Comparison of ENCODE assay signal across 20 cellular contexts in genomic region chr13:71144883-71145282, GRCh38.
DNase-seq lines count a peak whose midpoint lies in the region; ATAC-seq, FAIRE-seq and TF ChIP-seq lines count a peak whose summit lies in the region.
"Had no signal": no experiment of that assay in that cellular context is flagged by ENCODE, and none has a peak within 500 bp of the region (broad histone marks: within the 10 kb centered on the region; RNA-seq: fewer than 3 reads in every experiment).

No MANE protein-coding gene starts in this region.

- H3K4me2 ChIP-seq in SK-N-SH, result no peak overlapping the region
- H3K4me2 ChIP-seq: A549, BLaER1 had no signal

- no peak overlapping the region for H3K9ac ChIP-seq in SK-N-SH
- H3K9ac ChIP-seq: BLaER1 had no signal

- ATAC-seq in foreskin keratinocyte, result no peak
- ATAC-seq: A549 had no signal

- WGBS in SK-N-SH (ENCODE audit: low lambda C conversion rate), result 48% methylated on average over 2 of the region's 2 CpGs

- H3K4me1 ChIP-seq in SK-N-SH (ENCODE audit: control insufficient read depth in 1 of 2, insufficient read depth in 2 of 2, low read depth in 1 of 2, low read length in 1 of 2), result peaks cover 0 to 4% of the 10 kb centered on the region in 2 experiments; a peak in 2 of 4 replicates
- no peaks in the 10 kb centered on the region for H3K4me1 ChIP-seq in foreskin keratinocyte
- H3K4me1 ChIP-seq: A549, BLaER1 had no signal

- no peaks in the 10 kb centered on the region for H4K20me1 ChIP-seq in SK-N-SH (ENCODE audit: insufficient read depth)
- H4K20me1 ChIP-seq: BLaER1 had no signal

- no peaks in the 10 kb centered on the region for H3K27me3 ChIP-seq in SK-N-SH (ENCODE audit: insufficient read depth)
- no peaks in the 10 kb centered on the region for H3K27me3 ChIP-seq in foreskin keratinocyte
- H3K27me3 ChIP-seq: BE2C, BLaER1 had no signal

- no peaks in the 10 kb centered on the region for H3K9me3 ChIP-seq in SK-N-SH
- H3K9me3 ChIP-seq: A549, BE2C, BLaER1 had no signal

- no peak overlapping the region for H3K27ac ChIP-seq in SK-N-SH (ENCODE audit: low read depth in 2 of 2, low read length in 1 of 2)
- H3K27ac ChIP-seq in foreskin keratinocyte, result no peak overlapping the region
- H3K27ac ChIP-seq: 22Rv1, A549, BLaER1 had no signal

- no peaks in the 10 kb centered on the region for H3K36me3 ChIP-seq in SK-N-SH (replicated peaks in 1 of 2; ENCODE audit: control insufficient read depth in 1 of 2, insufficient read depth in 2 of 2, low read length in 1 of 2)
- H3K36me3 ChIP-seq: BE2C, BLaER1 had no signal

- DNase-seq in NCI-H526 treated with DMSO at 0.1 percent for 48 hours (lab: John Stamatoyannopoulos, UW), result peak; percentile 9
- DNase-seq in NCI-H526 (lab: John Stamatoyannopoulos, UW), result no peak
- DNase-seq in SK-N-SH, result no peak
- peak; percentile 65 for DNase-seq in left kidney (ENCODE audit: low read depth, low spot score)
- no peak for DNase-seq in foreskin keratinocyte
- DNase-seq in D721Med (ENCODE audit: insufficient read length, low spot score), result no peak
- DNase-seq: BE2C; C1 segment of cervical spinal cord; CD4-positive, alpha-beta memory T cell; CD4-positive, CD25-positive, alpha-beta regulatory T cell; CD8-positive, alpha-beta memory T cell; COR-L47; DMS79 treated with DMSO at 0.1 percent for 48 hours; GF-D8 had no signal

- TF ChIP-seq RAD21 in SK-N-SH (IDR thresholded peaks at IDR 0.05; ENCODE audit: low read length), result no peak

- TF ChIP-seq EP300 in SK-N-SH (IDR thresholded peaks at IDR 0.05; ENCODE audit: borderline replicate concordance in 1 of 2, low read depth in 1 of 2, low read length in 1 of 2), result peak in 1 of 2 experiments; percentile 44; a peak in 1 of 4 replicates

- FAIRE-seq in D721Med (lab: Jason Lieb, UNC), result no peak
- FAIRE-seq: A549, G401.6, GM12891, GM19239 had no signal

- no peak for TF ChIP-seq CTCF in SK-N-SH (IDR thresholded peaks at IDR 0.05)
- no peak for TF ChIP-seq CTCF in foreskin keratinocyte (conservative IDR thresholded peaks at IDR 0.05)
- no peak for TF ChIP-seq CTCF in D721Med (IDR thresholded peaks at IDR 0.05; ENCODE audit: insufficient read depth, missing control alignments)

- no peaks in the 10 kb centered on the region for H3K9me2 ChIP-seq in SK-N-SH

- no peak overlapping the region for H2AFZ ChIP-seq in SK-N-SH (ENCODE audit: low read depth)

- CTCF ChIA-PET in SK-N-SH (lab: Yijun Ruan, JAX), result interaction anchor here (1.0 kb wide), 2 partner anchors 10 to 13 kb away, joined by 3 read pairs; no protein-coding TSS in a partner anchor

- H3F3A ChIP-seq in SK-N-SH (replicated peaks; ENCODE audit: insufficient read depth), result no peaks in the 10 kb centered on the region

- H3K79me2 ChIP-seq in SK-N-SH (ENCODE audit: insufficient read depth), result no peaks in the 10 kb centered on the region

- POLR2A ChIA-PET in SK-N-SH (lab: Yijun Ruan, JAX), result no interaction called here

- no peak overlapping the region for H3K4me3 ChIP-seq in SK-N-SH (ENCODE audit: low read depth in 2 of 2, low read length in 1 of 2)
- H3K4me3 ChIP-seq: A549, BLaER1 had no signal

TF ChIP-seq in SK-N-SH, 30 proteins besides CTCF, POLR2A, EP300 and RAD21:
- TF ChIP-seq EZH2phosphoT487 (IDR thresholded peaks at IDR 0.05; ENCODE audit: borderline replicate concordance, low read depth) (no peak), POLR2AphosphoS5 (IDR thresholded peaks at IDR 0.05; ENCODE audit: low read depth, low read length) (no peak), NFIC (IDR thresholded peaks at IDR 0.05; ENCODE audit: borderline replicate concordance) (no peak), RCOR1 (IDR thresholded peaks at IDR 0.05; ENCODE audit: low read length) (peak; percentile 73; the same call in 1 of the 2 replicates), GATA2 (CRISPR knock-in tag; IDR thresholded peaks at IDR 0.05) (peak; percentile 74)

Comparison
In these comparisons a context has a peak if more than half of its experiments do, and no peak if none do; other contexts are left out.
1. DNase-seq: peak in NCI-H526 treated with DMSO at 0.1 percent for 48 hours (single experiment) and left kidney (single experiment); none in NCI-H526 (0 of 2), SK-N-SH (single experiment), foreskin keratinocyte (0 of 2) and D721Med (single experiment).